In genomic region chr5:83718195-83718825, GRCh38 we compare ENCODE assay signal across 9 cellular contexts. TPM values are rescaled to one million over a fixed set of nuclear protein-coding genes. Genes with fewer than 3 reads are reported as not detected.
DNase-seq lines count a peak whose midpoint lies in the region; ATAC-seq and TF ChIP-seq lines count a peak whose summit lies in the region.
"Had no signal": no experiment of that assay in that cellular context is flagged by ENCODE, and none has a peak within 500 bp of the region (broad histone marks: within the 10 kb centered on the region; RNA-seq: fewer than 3 reads in every experiment).

No MANE protein-coding gene starts in this region.

- no peaks in the 10 kb centered on the region for H3K27me3 ChIP-seq in BE2C

- no peak overlapping the region for H3K4me3 ChIP-seq in BE2C (ENCODE audit: low read depth, low read length)

- peaks cover 28% of the 10 kb centered on the region for H3K4me1 Mint-ChIP-seq in endothelial cell (ENCODE audit: unreplicated experiment)

- H3K4me1 ChIP-seq in BE2C: peaks cover 10% of the 10 kb centered on the region

- H3K27me3 Mint-ChIP-seq in endothelial cell (ENCODE audit: unreplicated experiment): peaks cover 7% of the 10 kb centered on the region

- TF ChIP-seq CTCF in BE2C (IDR thresholded peaks at IDR 0.05; ENCODE audit: low read depth, low read length): peak; percentile 96
- TF ChIP-seq CTCF in endothelial cell (IDR thresholded peaks at IDR 0.05; ENCODE audit: unreplicated experiment): peak; percentile 84

- H3K36me3 Mint-ChIP-seq in endothelial cell (ENCODE audit: low read depth, unreplicated experiment): no peaks in the 10 kb centered on the region

- H3K4me3 Mint-ChIP-seq in endothelial cell (ENCODE audit: unreplicated experiment): peak overlapping the region; percentile 10

- peak; percentile 65 for DNase-seq in BE2C
- DNase-seq in NAMALWA (ENCODE audit: low spot score): peak; percentile 76
- DNase-seq in SHP77 treated with DMSO at 0.1 percent for 48 hours (lab: John Stamatoyannopoulos, UW): peak; percentile 65
- peak; percentile 48 for DNase-seq in endothelial cell (ENCODE audit: low spot score)
- DNase-seq in midbrain (lab: John Stamatoyannopoulos, UW): peak; percentile 76
- no peak for DNase-seq in ecto neural progenitor cell (ENCODE audit: low spot score)

- no peaks in the 10 kb centered on the region for H3K9me3 Mint-ChIP-seq in endothelial cell (ENCODE audit: unreplicated experiment)

- H3K9me3 ChIP-seq in BE2C: no peaks in the 10 kb centered on the region
- H3K9me3 ChIP-seq: neutrophil had no signal

- peak; percentile 91 for ATAC-seq in GM18517 (IDR thresholded peaks at IDR 0.05; ENCODE audit: unreplicated experiment)
- peak; percentile 79 for ATAC-seq in HG02870 (IDR thresholded peaks at IDR 0.05; ENCODE audit: unreplicated experiment)

- H3K36me3 ChIP-seq in BE2C: no peaks in the 10 kb centered on the region
- H3K36me3 ChIP-seq: neutrophil had no signal

- H3K27ac Mint-ChIP-seq in endothelial cell (ENCODE audit: unreplicated experiment): no peak overlapping the region

RNA-seq across cellular contexts. Expression of gene HAPLN1, which starts 2.3 kb away (rescaled TPM):
- 1.4 TPM for polyA plus RNA-seq in BE2C (2012; ENCODE audit: insufficient read depth, insufficient read length, low read depth)
- 42.1 TPM for total RNA-seq in endothelial cell (ENCODE audit: unreplicated experiment)
